Comparison of ENCODE assay signal across 8 cellular contexts in the genomic region with DNA sequence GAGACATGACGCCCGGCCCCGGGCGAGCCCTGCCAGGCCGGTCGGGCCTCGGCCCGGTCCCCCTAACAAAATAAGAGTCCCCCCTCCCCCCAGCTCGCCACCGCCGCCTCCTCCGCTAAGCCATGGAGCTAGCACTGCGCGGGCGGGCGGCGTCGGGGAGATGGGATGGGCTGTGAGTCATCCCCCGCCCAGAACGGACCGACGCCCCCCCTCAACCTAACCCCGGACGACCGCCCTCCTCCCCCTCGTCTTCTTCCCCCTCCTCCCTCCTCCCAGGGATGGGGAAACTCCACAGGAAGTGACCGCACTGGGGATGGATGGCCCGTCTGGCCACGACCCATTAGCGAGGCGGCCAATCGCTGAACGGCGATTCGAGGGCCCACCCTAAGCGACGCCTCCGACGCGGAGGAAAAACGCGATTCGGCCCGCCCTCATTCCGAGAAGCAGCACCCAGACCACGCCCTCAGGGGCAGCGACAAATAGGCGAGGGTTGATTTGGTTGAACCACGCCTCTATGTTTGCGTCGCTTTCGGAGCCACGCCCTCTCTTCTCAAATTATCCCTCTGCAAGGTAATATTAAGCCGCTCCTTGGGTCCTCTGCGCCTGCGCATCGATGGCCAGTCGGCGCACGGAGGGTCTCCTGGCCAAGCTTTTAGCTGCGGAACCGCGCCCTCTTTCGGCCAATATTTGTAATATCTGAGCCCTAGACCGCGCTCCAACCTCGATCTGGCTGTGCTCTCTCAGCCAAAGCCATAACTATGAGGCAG. TPM values are rescaled to one million over a fixed set of nuclear protein-coding genes. Genes with fewer than 3 reads are reported as not detected.
A peak's percentile ranks its signal among the peaks of the same experiment; 100 is the strongest.
DNase-seq lines count a peak whose midpoint lies in the region; ATAC-seq and TF ChIP-seq lines count a peak whose summit lies in the region.

A gene with protein sequence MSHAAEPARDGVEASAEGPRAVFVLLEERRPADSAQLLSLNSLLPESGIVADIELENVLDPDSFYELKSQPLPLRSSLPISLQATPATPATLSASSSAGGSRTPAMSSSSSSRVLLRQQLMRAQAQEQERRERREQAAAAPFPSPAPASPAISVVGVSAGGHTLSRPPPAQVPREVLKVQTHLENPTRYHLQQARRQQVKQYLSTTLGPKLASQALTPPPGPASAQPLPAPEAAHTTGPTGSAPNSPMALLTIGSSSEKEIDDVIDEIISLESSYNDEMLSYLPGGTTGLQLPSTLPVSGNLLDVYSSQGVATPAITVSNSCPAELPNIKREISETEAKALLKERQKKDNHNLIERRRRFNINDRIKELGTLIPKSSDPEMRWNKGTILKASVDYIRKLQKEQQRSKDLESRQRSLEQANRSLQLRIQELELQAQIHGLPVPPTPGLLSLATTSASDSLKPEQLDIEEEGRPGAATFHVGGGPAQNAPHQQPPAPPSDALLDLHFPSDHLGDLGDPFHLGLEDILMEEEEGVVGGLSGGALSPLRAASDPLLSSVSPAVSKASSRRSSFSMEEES (minus strand): TSS at position 138 of the 767 bp plus-strand sequence. CDS start 131 bp downstream, at position 7.

- no peaks in the 10 kb centered on the region for H3K9me3 ChIP-seq in smooth muscle cell (replicated peaks; ENCODE audit: low read depth)

- TF ChIP-seq CTCF in WTC11 (IDR thresholded peaks at IDR 0.05) (peak; percentile 51), cardiac fibroblast (IDR thresholded peaks at IDR 0.05; ENCODE audit: low read depth, low read length) (peak; percentile 45), smooth muscle cell (IDR thresholded peaks at IDR 0.05; ENCODE audit: borderline replicate concordance, insufficient read depth, poor library complexity, severe bottlenecking) (peak; percentile 55)

- no peaks in the 10 kb centered on the region for H3K36me3 ChIP-seq in smooth muscle cell (ENCODE audit: low read depth)

- H3K27ac Mint-ChIP-seq in WTC11, result peak within 1 kb of the TSS; percentile 97

- POLR2A ChIA-PET in WTC11 (lab: Charles Lee), result interaction anchor here (0.7 to 1.7 kb wide), 3 partner anchors 41 to 743 kb away, joined by 4 to 10 read pairs (median 4); a partner anchor contains a TSS

- peak within 1 kb of the TSS; percentile 98 for H3K27ac ChIP-seq in smooth muscle cell (ENCODE audit: low read depth)

- no peaks in the 10 kb centered on the region; the same call in 1 of the 2 replicates for H3K27me3 Mint-ChIP-seq in WTC11 (ENCODE audit: low read depth)

- H3F3A ChIP-seq in smooth muscle cell (ENCODE audit: low read depth), result peaks cover 9% of the 10 kb centered on the region

- 28% methylated on average over 44 of the region's 67 CpGs for WGBS in smooth muscle cell (ENCODE audit: low lambda C conversion rate)

- peak; percentile 87 for ATAC-seq in GM18909 (IDR thresholded peaks at IDR 0.05; ENCODE audit: poor library complexity, unreplicated experiment)
- peak; percentile 92 for ATAC-seq in HG03196 (IDR thresholded peaks at IDR 0.05; ENCODE audit: unreplicated experiment)
- ATAC-seq in WTC11, result peak; percentile 81

- peaks cover 29% of the 10 kb centered on the region for H3K4me1 Mint-ChIP-seq in WTC11

- peak within 1 kb of the TSS; percentile 98 for H3K9ac ChIP-seq in smooth muscle cell (ENCODE audit: low read depth)

- DNase-seq in AG08395 (ENCODE audit: low spot score), result peak; percentile 93
- DNase-seq in NCI-H226, result peak; percentile 91
- peak; percentile 97 for DNase-seq in WTC11 (ENCODE audit: low spot score)
- peak; percentile 99 for DNase-seq in cardiac fibroblast (ENCODE audit: low read depth in 2 of 2)
- DNase-seq in iPS-NIHi7 (ENCODE audit: extremely low spot score), result peak; percentile 78
- DNase-seq in smooth muscle cell (lab: John Stamatoyannopoulos, UW; ENCODE audit: unreplicated experiment), result peak; percentile 94

- H3K79me2 ChIP-seq in smooth muscle cell (ENCODE audit: low read depth), result peaks cover 22% of the 10 kb centered on the region

- H3K4me3 ChIP-seq in cardiac fibroblast (replicated peaks in 1 of 2; ENCODE audit: low read depth in 2 of 2, low read length in 2 of 2), result peak within 1 kb of the TSS; percentile 59 to 73
- H3K4me3 ChIP-seq in smooth muscle cell, result peak within 1 kb of the TSS; percentile 68

- peaks cover 15% of the 10 kb centered on the region for H3K4me1 ChIP-seq in smooth muscle cell (ENCODE audit: low read depth)

- no peak within 1 kb of the TSS for H2AFZ ChIP-seq in smooth muscle cell (ENCODE audit: low read depth)

- H3K27me3 ChIP-seq in smooth muscle cell (ENCODE audit: low read depth), result no peaks in the 10 kb centered on the region

- CTCF ChIA-PET in WTC11 (lab: Charles Lee), result interaction anchor here (0.6 to 2.7 kb wide), 8 partner anchors 10 to 281 kb away, joined by 3 to 14 read pairs (median 4); a partner anchor contains a TSS

- peak within 1 kb of the TSS; percentile 88 for H3K4me3 Mint-ChIP-seq in WTC11

- no peaks in the 10 kb centered on the region for H4K20me1 ChIP-seq in smooth muscle cell (ENCODE audit: low read depth)

- H3K36me3 Mint-ChIP-seq in WTC11, result peaks cover 13% of the 10 kb centered on the region

- H3K4me2 ChIP-seq in smooth muscle cell, result peak within 1 kb of the TSS; percentile 88

- no peaks in the 10 kb centered on the region for H3K9me3 Mint-ChIP-seq in WTC11

TF ChIP-seq in WTC11, 78 proteins besides CTCF, POLR2A, EP300 and RAD21:
- no peak for TF ChIP-seq JUN (CRISPR knock-in tag; IDR thresholded peaks at IDR 0.05)
- TF ChIP-seq, protein P1, sequence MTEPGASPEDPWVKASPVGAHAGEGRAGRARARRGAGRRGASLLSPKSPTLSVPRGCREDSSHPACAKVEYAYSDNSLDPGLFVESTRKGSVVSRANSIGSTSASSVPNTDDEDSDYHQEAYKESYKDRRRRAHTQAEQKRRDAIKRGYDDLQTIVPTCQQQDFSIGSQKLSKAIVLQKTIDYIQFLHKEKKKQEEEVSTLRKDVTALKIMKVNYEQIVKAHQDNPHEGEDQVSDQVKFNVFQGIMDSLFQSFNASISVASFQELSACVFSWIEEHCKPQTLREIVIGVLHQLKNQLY (CRISPR knock-in tag; IDR thresholded peaks at IDR 0.05), result no peak
- peak; percentile 51; the same call in 1 of the 2 replicates for TF ChIP-seq ZNF263 (CRISPR knock-in tag; IDR thresholded peaks at IDR 0.05; ENCODE audit: low read depth)
- no peak for TF ChIP-seq ZNF396 (CRISPR knock-in tag; IDR thresholded peaks at IDR 0.05; ENCODE audit: borderline replicate concordance)
- TF ChIP-seq, protein P2, sequence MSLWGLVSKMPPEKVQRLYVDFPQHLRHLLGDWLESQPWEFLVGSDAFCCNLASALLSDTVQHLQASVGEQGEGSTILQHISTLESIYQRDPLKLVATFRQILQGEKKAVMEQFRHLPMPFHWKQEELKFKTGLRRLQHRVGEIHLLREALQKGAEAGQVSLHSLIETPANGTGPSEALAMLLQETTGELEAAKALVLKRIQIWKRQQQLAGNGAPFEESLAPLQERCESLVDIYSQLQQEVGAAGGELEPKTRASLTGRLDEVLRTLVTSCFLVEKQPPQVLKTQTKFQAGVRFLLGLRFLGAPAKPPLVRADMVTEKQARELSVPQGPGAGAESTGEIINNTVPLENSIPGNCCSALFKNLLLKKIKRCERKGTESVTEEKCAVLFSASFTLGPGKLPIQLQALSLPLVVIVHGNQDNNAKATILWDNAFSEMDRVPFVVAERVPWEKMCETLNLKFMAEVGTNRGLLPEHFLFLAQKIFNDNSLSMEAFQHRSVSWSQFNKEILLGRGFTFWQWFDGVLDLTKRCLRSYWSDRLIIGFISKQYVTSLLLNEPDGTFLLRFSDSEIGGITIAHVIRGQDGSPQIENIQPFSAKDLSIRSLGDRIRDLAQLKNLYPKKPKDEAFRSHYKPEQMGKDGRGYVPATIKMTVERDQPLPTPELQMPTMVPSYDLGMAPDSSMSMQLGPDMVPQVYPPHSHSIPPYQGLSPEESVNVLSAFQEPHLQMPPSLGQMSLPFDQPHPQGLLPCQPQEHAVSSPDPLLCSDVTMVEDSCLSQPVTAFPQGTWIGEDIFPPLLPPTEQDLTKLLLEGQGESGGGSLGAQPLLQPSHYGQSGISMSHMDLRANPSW (CRISPR knock-in tag; conservative IDR thresholded peaks at IDR 0.05; ENCODE audit: low read depth), result no peak
- no peak for TF ChIP-seq ZNF317 (CRISPR knock-in tag; IDR thresholded peaks at IDR 0.05; ENCODE audit: borderline replicate concordance, low read depth)
- no peak for TF ChIP-seq ATF1 (CRISPR knock-in tag; IDR thresholded peaks at IDR 0.05)
- TF ChIP-seq GTF2I (CRISPR knock-in tag; conservative IDR thresholded peaks at IDR 0.05), result 0 out of 2 replicates have a peak, but pooled peaks have one; percentile 68
- TF ChIP-seq NFYB (CRISPR knock-in tag; conservative IDR thresholded peaks at IDR 0.05; ENCODE audit: low read depth), result 0 out of 2 replicates have a peak, but pooled peaks have one; percentile 23
- no peak for TF ChIP-seq ESRRA (CRISPR knock-in tag; IDR thresholded peaks at IDR 0.05; ENCODE audit: borderline replicate concordance)
- peak; percentile 47; the same call in 1 of the 2 replicates for TF ChIP-seq SP1 (CRISPR knock-in tag; conservative IDR thresholded peaks at IDR 0.05)
- no peak for TF ChIP-seq ETV6 (CRISPR knock-in tag; IDR thresholded peaks at IDR 0.05)
- TF ChIP-seq, protein P3, sequence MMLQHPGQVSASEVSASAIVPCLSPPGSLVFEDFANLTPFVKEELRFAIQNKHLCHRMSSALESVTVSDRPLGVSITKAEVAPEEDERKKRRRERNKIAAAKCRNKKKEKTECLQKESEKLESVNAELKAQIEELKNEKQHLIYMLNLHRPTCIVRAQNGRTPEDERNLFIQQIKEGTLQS (CRISPR knock-in tag; conservative IDR thresholded peaks at IDR 0.05), result no peak
- TF ChIP-seq FOXK1 (CRISPR knock-in tag; IDR thresholded peaks at IDR 0.05), result no peak

RNA-seq across cellular contexts. Expression of the gene that starts here (rescaled TPM):
- total RNA-seq in WTC11 (2021) (46.4 to 51.2 TPM (median 50.0 TPM) in 3 replicates), smooth muscle cell (23.6 and 27.0 TPM in 2 replicates)
- 35.2 and 40.7 TPM in 2 replicates for polyA plus RNA-seq in smooth muscle cell

Comparison
In these comparisons a context has a peak if more than half of its experiments do, and no peak if none do; other contexts are left out.
1. Peak in every context shown above with its lines: DNase-seq, ATAC-seq, H3K4me3 ChIP-seq and H3K27ac ChIP-seq.